In genomic region chr19:50207730-50208129, GRCh38 we compare ENCODE assay signal across 30 cellular contexts. TPM values are rescaled to one million over a fixed set of nuclear protein-coding genes. Genes with fewer than 3 reads are reported as not detected.
"Had no signal": no experiment of that assay in that cellular context is flagged by ENCODE, and none has a peak within 500 bp of the region (broad histone marks: within the 10 kb centered on the region; RNA-seq: fewer than 3 reads in every experiment).

No MANE protein-coding gene starts in this region.

- H3K36me3 ChIP-seq: sigmoid colon, thoracic aorta, uterus had no signal

- H3K9me3 Mint-ChIP-seq: natural killer cell, neural crest cell had no signal

- H3K9ac ChIP-seq: parathyroid adenoma had no signal

- H3K4me1 Mint-ChIP-seq: natural killer cell had no signal

- H2AFZ ChIP-seq: parathyroid adenoma had no signal

- H3K4me1 ChIP-seq: parathyroid adenoma had no signal

- H3K4me3 Mint-ChIP-seq: natural killer cell, neural crest cell had no signal

- H3K36me3 Mint-ChIP-seq: natural killer cell had no signal

- H3K9me3 ChIP-seq: psoas muscle, sigmoid colon, thoracic aorta, upper lobe of left lung, uterus had no signal

- H3K27ac Mint-ChIP-seq: natural killer cell had no signal

- H3K27ac ChIP-seq: dorsolateral prefrontal cortex, heart left ventricle, parathyroid adenoma, psoas muscle, sigmoid colon, skin epidermis, thoracic aorta, uterus had no signal

- ATAC-seq: esophagus mucosa, heart left ventricle, natural killer cell, psoas muscle had no signal

- DNase-seq: cortex of kidney; dorsolateral prefrontal cortex; effector memory CD4-positive, alpha-beta T cell; hippocampal formation; kidney glomerular epithelial cell; mesendoderm; natural killer cell; occipital lobe; psoas muscle; retina; sigmoid colon; stimulated activated CD4-positive, alpha-beta T cell treated with anti-CD3 and anti-CD28 coated beads, Interleukin-12 subunit alpha, Interleukin-12 subunit beta, amount 100 ng/mL, for 4 hours; stimulated activated naive CD4-positive, alpha-beta T cell; stomach; substantia nigra; uterus had no signal

- H3K4me3 ChIP-seq: dorsolateral prefrontal cortex, heart left ventricle, psoas muscle, sigmoid colon, skin epidermis, stomach, thoracic aorta, uterus had no signal

RNA-seq across cellular contexts. Expression of gene MYH14, which starts 4.3 kb away (rescaled TPM):
- total RNA-seq: fibroblast of lung, mononuclear cell, myocyte, natural killer cell had no signal

RNA-seq across cellular contexts. Expression of gene IZUMO2, which starts 44.6 kb away (rescaled TPM):
- total RNA-seq: esophagus mucosa, fibroblast of lung, frontal cortex, glomerular endothelial cell, heart left ventricle, liver, lung microvascular endothelial cell, mononuclear cell, myocyte, natural killer cell, neural crest cell, occipital lobe, psoas muscle, sigmoid colon, stomach, thoracic aorta, upper lobe of left lung, uterus had no signal
